In the genomic region with DNA sequence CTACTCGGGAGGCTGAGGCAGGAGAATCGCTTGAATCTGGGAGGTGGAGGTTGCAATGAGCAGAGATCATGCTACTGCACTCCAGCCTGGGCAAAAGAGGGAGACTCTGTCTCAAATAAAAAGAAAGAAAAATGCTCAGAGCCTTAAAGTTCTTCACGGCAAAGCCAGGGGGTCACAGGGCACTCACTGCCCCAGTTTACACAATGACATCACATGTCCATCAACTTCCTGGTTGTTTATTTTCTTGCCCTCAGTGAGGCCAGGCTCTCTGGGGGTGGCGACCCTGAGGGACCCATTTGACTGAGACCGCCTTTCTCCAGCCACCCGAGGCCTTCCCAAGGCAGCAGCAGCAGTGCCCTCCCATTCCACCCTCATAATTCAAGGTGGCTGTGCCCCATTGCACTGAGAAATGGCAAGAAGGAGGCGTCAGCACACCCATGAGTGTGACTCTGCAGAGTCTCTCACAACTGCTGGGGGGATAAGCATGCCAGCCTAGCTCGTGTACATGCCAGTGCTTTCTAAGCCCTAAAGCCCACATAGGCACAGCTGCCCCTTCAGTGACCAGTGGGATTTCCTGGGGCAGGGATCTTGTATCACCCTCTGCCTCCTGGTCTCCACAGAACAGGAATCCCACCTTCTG, we compare ENCODE assay signal across 1 cellular context.
TF ChIP-seq lines count a peak whose summit lies in the region.

No MANE protein-coding gene starts in this region.

TF ChIP-seq in A549, 52 proteins besides CTCF, POLR2A, EP300 and RAD21:
- TF ChIP-seq ZC3H11A (IDR thresholded peaks at IDR 0.05) (no peak), TP53 (CRISPR knock-in tag; IDR thresholded peaks at IDR 0.05) (no peak), KDM1A (IDR thresholded peaks at IDR 0.05; ENCODE audit: low read depth) (no peak), HEYL (CRISPR knock-in tag; IDR thresholded peaks at IDR 0.05) (no peak), JUN (IDR thresholded peaks at IDR 0.05) (no peak), FOXS1 (CRISPR knock-in tag; IDR thresholded peaks at IDR 0.05) (no peak), RARB (CRISPR knock-in tag; IDR thresholded peaks at IDR 0.05) (no peak), CHD2 (IDR thresholded peaks at IDR 0.05; ENCODE audit: low read length, partially characterized antibody) (no peak), SREBF2 (IDR thresholded peaks at IDR 0.05) (no peak), RFX5 (IDR thresholded peaks at IDR 0.05) (no peak), EHMT2 (IDR thresholded peaks at IDR 0.05; ENCODE audit: low read depth) (no peak), CBX2 (IDR thresholded peaks at IDR 0.05; ENCODE audit: borderline replicate concordance, low read depth) (no peak), MAFK (IDR thresholded peaks at IDR 0.05; ENCODE audit: partially characterized antibody) (no peak)
- TF ChIP-seq, protein P1, sequence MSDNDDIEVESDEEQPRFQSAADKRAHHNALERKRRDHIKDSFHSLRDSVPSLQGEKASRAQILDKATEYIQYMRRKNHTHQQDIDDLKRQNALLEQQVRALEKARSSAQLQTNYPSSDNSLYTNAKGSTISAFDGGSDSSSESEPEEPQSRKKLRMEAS (IDR thresholded peaks at IDR 0.05): no peak
- TF ChIP-seq, protein P2, sequence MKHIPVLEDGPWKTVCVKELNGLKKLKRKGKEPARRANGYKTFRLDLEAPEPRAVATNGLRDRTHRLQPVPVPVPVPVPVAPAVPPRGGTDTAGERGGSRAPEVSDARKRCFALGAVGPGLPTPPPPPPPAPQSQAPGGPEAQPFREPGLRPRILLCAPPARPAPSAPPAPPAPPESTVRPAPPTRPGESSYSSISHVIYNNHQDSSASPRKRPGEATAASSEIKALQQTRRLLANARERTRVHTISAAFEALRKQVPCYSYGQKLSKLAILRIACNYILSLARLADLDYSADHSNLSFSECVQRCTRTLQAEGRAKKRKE (CRISPR knock-in tag; IDR thresholded peaks at IDR 0.05; ENCODE audit: low read depth): no peak
- TF ChIP-seq, protein P3, sequence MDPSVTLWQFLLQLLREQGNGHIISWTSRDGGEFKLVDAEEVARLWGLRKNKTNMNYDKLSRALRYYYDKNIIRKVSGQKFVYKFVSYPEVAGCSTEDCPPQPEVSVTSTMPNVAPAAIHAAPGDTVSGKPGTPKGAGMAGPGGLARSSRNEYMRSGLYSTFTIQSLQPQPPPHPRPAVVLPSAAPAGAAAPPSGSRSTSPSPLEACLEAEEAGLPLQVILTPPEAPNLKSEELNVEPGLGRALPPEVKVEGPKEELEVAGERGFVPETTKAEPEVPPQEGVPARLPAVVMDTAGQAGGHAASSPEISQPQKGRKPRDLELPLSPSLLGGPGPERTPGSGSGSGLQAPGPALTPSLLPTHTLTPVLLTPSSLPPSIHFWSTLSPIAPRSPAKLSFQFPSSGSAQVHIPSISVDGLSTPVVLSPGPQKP (IDR thresholded peaks at IDR 0.05; ENCODE audit: low read depth, low read length): no peak
- TF ChIP-seq, protein P4, sequence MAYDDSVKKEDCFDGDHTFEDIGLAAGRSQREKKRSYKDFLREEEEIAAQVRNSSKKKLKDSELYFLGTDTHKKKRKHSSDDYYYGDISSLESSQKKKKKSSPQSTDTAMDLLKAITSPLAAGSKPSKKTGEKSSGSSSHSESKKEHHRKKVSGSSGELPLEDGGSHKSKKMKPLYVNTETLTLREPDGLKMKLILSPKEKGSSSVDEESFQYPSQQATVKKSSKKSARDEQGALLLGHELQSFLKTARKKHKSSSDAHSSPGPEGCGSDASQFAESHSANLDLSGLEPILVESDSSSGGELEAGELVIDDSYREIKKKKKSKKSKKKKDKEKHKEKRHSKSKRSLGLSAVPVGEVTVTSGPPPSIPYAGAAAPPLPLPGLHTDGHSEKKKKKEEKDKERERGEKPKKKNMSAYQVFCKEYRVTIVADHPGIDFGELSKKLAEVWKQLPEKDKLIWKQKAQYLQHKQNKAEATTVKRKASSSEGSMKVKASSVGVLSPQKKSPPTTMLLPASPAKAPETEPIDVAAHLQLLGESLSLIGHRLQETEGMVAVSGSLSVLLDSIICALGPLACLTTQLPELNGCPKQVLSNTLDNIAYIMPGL (CRISPR knock-in tag; IDR thresholded peaks at IDR 0.05; ENCODE audit: borderline replicate concordance): no peak
- TF ChIP-seq, protein P5, sequence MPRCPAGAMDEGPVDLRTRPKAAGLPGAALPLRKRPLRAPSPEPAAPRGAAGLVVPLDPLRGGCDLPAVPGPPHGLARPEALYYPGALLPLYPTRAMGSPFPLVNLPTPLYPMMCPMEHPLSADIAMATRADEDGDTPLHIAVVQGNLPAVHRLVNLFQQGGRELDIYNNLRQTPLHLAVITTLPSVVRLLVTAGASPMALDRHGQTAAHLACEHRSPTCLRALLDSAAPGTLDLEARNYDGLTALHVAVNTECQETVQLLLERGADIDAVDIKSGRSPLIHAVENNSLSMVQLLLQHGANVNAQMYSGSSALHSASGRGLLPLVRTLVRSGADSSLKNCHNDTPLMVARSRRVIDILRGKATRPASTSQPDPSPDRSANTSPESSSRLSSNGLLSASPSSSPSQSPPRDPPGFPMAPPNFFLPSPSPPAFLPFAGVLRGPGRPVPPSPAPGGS (IDR thresholded peaks at IDR 0.05): no peak
